In genomic region chr9:133049043-133049442, GRCh38 we compare ENCODE assay signal across 21 cellular contexts. TPM values are rescaled to one million over a fixed set of nuclear protein-coding genes. Genes with fewer than 3 reads are reported as not detected.
A peak's percentile ranks its signal among the peaks of the same experiment; 100 is the strongest.
DNase-seq lines count a peak whose midpoint lies in the region; ATAC-seq and TF ChIP-seq lines count a peak whose summit lies in the region.
"Had no signal": no experiment of that assay in that cellular context is flagged by ENCODE, and none has a peak within 500 bp of the region (broad histone marks: within the 10 kb centered on the region; RNA-seq: fewer than 3 reads in every experiment).

No MANE protein-coding gene starts in this region.

- H3K36me3 ChIP-seq in RWPE2 (ENCODE audit: low read depth) = peaks cover 92% of the 10 kb centered on the region

- peaks cover 5% of the 10 kb centered on the region for H3K9me3 Mint-ChIP-seq in glutamatergic neuron (ENCODE audit: unreplicated experiment)
- no peaks in the 10 kb centered on the region for H3K9me3 Mint-ChIP-seq in activated CD4-positive, alpha-beta T cell treated with anti-CD3 and anti-CD28 coated beads, Interleukin-2, amount 10 ng/mL, durations not matched to agents 24 days and 14 days
- H3K9me3 Mint-ChIP-seq: CD14-positive monocyte; CD8-positive, alpha-beta memory T cell; HFFc6 had no signal

- no peak for ATAC-seq in RWPE2 (ENCODE audit: low read depth)

- H3K27ac ChIP-seq in RWPE2 (ENCODE audit: poor library complexity, severe bottlenecking) (no peak overlapping the region), substantia nigra (ENCODE audit: low read depth, low read length, poor library complexity, severe bottlenecking) (peak overlapping the region; percentile 90)
- H3K27ac ChIP-seq: GM23248, PC-9, SK-N-MC had no signal

- no peaks in the 10 kb centered on the region for H3K4me1 Mint-ChIP-seq in glutamatergic neuron (ENCODE audit: low read depth, unreplicated experiment)
- H3K4me1 Mint-ChIP-seq in activated CD4-positive, alpha-beta T cell treated with anti-CD3 and anti-CD28 coated beads, Interleukin-2, amount 10 ng/mL, durations not matched to agents 24 days and 14 days = peaks cover 5% of the 10 kb centered on the region
- H3K4me1 Mint-ChIP-seq: B cell; CD14-positive monocyte; CD8-positive, alpha-beta memory T cell had no signal

- H3K36me3 Mint-ChIP-seq in glutamatergic neuron (ENCODE audit: unreplicated experiment) = peaks cover 10% of the 10 kb centered on the region
- H3K36me3 Mint-ChIP-seq in activated CD4-positive, alpha-beta T cell treated with anti-CD3 and anti-CD28 coated beads, Interleukin-2, amount 10 ng/mL, durations not matched to agents 24 days and 14 days (ENCODE audit: low read depth) = peaks cover 50% of the 10 kb centered on the region

- no peaks in the 10 kb centered on the region for H3K4me1 ChIP-seq in RWPE2 (ENCODE audit: insufficient read depth, poor library complexity, severe bottlenecking)

- no peaks in the 10 kb centered on the region for H3K9me3 ChIP-seq in RWPE2 (ENCODE audit: severe bottlenecking)

- intact Hi-C loops in activated CD4-positive, alpha-beta T cell treated with anti-CD3 and anti-CD28 coated beads, Interleukin-2, amount 10 ng/mL, durations not matched to agents 24 days and 14 days (cut with micrococcal nuclease) = no loop called here

- DNase-seq in GM13977 (ENCODE audit: low spot score) (peak; percentile 21), RWPE2 (ENCODE audit: low spot score) (no peak), glutamatergic neuron (no peak), substantia nigra (lab: John Stamatoyannopoulos, UW) (no peak), NCI-H510A (lab: John Stamatoyannopoulos, UW) (no peak), HCEC 1CT (no peak)
- DNase-seq in activated CD4-positive, alpha-beta T cell treated with anti-CD3 and anti-CD28 coated beads, Interleukin-2, amount 10 ng/mL, durations not matched to agents 24 days and 14 days = no peak
- DNase-seq: DMS79 treated with DMSO at 0.1 percent for 48 hours, NCI-H1105, NCI-H1436 treated with DMSO at 0.1 percent for 48 hours, NCI-H187 treated with DMSO at 0.1 percent for 48 hours, NCI-H2107, NCI-H446, SHP77 treated with DMSO at 0.1 percent for 48 hours had no signal

- no peaks in the 10 kb centered on the region for H3K27me3 ChIP-seq in RWPE2 (ENCODE audit: insufficient read depth, poor library complexity, severe bottlenecking)

- in situ Hi-C loops in GM13977 (cut with MboI; ENCODE audit: low pct_unique_long_range_greater_than_20kb, low sequenced_read_pairs, unreplicated experiment) = no loop called here

- H3K4me3 Mint-ChIP-seq in glutamatergic neuron (ENCODE audit: unreplicated experiment) = no peak overlapping the region
- no peak overlapping the region for H3K4me3 Mint-ChIP-seq in activated CD4-positive, alpha-beta T cell treated with anti-CD3 and anti-CD28 coated beads, Interleukin-2, amount 10 ng/mL, durations not matched to agents 24 days and 14 days
- H3K4me3 Mint-ChIP-seq: B cell; CD14-positive monocyte; CD8-positive, alpha-beta memory T cell; HFFc6 had no signal

- peak overlapping the region; percentile 11 for H3K27ac Mint-ChIP-seq in glutamatergic neuron (ENCODE audit: unreplicated experiment)
- no peak overlapping the region for H3K27ac Mint-ChIP-seq in activated CD4-positive, alpha-beta T cell treated with anti-CD3 and anti-CD28 coated beads, Interleukin-2, amount 10 ng/mL, durations not matched to agents 24 days and 14 days
- H3K27ac Mint-ChIP-seq: B cell, CD14-positive monocyte, HFFc6 had no signal

- peaks cover 5% of the 10 kb centered on the region for H3K27me3 Mint-ChIP-seq in glutamatergic neuron (ENCODE audit: unreplicated experiment)
- H3K27me3 Mint-ChIP-seq in activated CD4-positive, alpha-beta T cell treated with anti-CD3 and anti-CD28 coated beads, Interleukin-2, amount 10 ng/mL, durations not matched to agents 24 days and 14 days = no peaks in the 10 kb centered on the region
- H3K27me3 Mint-ChIP-seq: B cell had no signal

- no peak overlapping the region for H3K4me3 ChIP-seq in RWPE2 (ENCODE audit: severe bottlenecking)
- H3K4me3 ChIP-seq: GM23248, PC-9, SK-N-MC had no signal

- no peak for TF ChIP-seq CTCF in GM13977 (IDR thresholded peaks at IDR 0.05; ENCODE audit: extremely low read depth, insufficient read depth, missing control alignments)
- TF ChIP-seq CTCF in RWPE2 (IDR thresholded peaks at IDR 0.05; ENCODE audit: poor library complexity, severe bottlenecking) = peak; percentile 4
- no peak for TF ChIP-seq CTCF in glutamatergic neuron (IDR thresholded peaks at IDR 0.05; ENCODE audit: partially characterized antibody, unreplicated experiment)

RNA-seq across cellular contexts. Expression of gene CEL, which starts 12.7 kb away (rescaled TPM):
- 3.8 TPM for total RNA-seq in glutamatergic neuron (ENCODE audit: unreplicated experiment)
- 1.8 and 2.0 TPM in 2 replicates for total RNA-seq in activated CD4-positive, alpha-beta T cell treated with anti-CD3 and anti-CD28 coated beads, Interleukin-2, amount 10 ng/mL, durations not matched to agents 24 days and 14 days

RNA-seq across cellular contexts. Expression of gene GTF3C5, which starts 18.2 kb away (rescaled TPM):
- 95.2 TPM for total RNA-seq in glutamatergic neuron (ENCODE audit: unreplicated experiment)
- 85.4 and 92.3 TPM in 2 replicates for total RNA-seq in activated CD4-positive, alpha-beta T cell treated with anti-CD3 and anti-CD28 coated beads, Interleukin-2, amount 10 ng/mL, durations not matched to agents 24 days and 14 days
